23 cellular contexts compared by ENCODE assay signal in genomic region chr3:53191836-53192480, GRCh38.
DNase-seq lines count a peak whose midpoint lies in the region; ATAC-seq and TF ChIP-seq lines count a peak whose summit lies in the region.
"Had no signal": no experiment of that assay in that cellular context is flagged by ENCODE, and none has a peak within 500 bp of the region (broad histone marks: within the 10 kb centered on the region; RNA-seq: fewer than 3 reads in every experiment).

No MANE protein-coding gene starts in this region.

- H3K4me3 ChIP-seq in parathyroid adenoma (ENCODE audit: low read depth, low read length): no peak overlapping the region
- H3K4me3 ChIP-seq: heart left ventricle, sigmoid colon, thoracic aorta had no signal

- H3K79me2 ChIP-seq in parathyroid adenoma: no peaks in the 10 kb centered on the region

- CTCF ChIA-PET in HEK293T (lab: Yijun Ruan, JAX): interaction anchor here (0.9 to 1.0 kb wide), 3 partner anchors 77 to 394 kb away, joined by 3 to 5 read pairs (median 3); no protein-coding TSS in a partner anchor

- peaks cover 35% of the 10 kb centered on the region for H3K4me1 ChIP-seq in parathyroid adenoma

- no peak overlapping the region for H2AFZ ChIP-seq in parathyroid adenoma

- H3K27ac ChIP-seq in C4-2B (peak overlapping the region; percentile 38), VCaP (peak overlapping the region; percentile 84), parathyroid adenoma (peak overlapping the region; percentile 40)
- H3K27ac ChIP-seq: heart left ventricle, sigmoid colon had no signal

- no peak for TF ChIP-seq CTCF in C4-2B (conservative IDR thresholded peaks at IDR 0.05)
- TF ChIP-seq CTCF in VCaP (conservative IDR thresholded peaks at IDR 0.05): no peak
- TF ChIP-seq CTCF in parathyroid adenoma (IDR thresholded peaks at IDR 0.05): no peak

- TF ChIP-seq POLR2A in GM18505 (IDR thresholded peaks at IDR 0.05; ENCODE audit: borderline replicate concordance, extremely low read depth, insufficient read depth, insufficient read length): peak; percentile 33

- no peak overlapping the region for H3K4me2 ChIP-seq in parathyroid adenoma (ENCODE audit: low read length)

- POLR2A ChIA-PET in HEK293T (lab: Yijun Ruan, JAX): no interaction called here

- DNase-seq in NCI-H2196 treated with DMSO at 0.1 percent for 48 hours (lab: John Stamatoyannopoulos, UW; ENCODE audit: unreplicated experiment) (no peak), HEK293T (ENCODE audit: extremely low spot score) (no peak), iPS-NIHi11 (ENCODE audit: low spot score) (no peak), NCI-H146 (lab: John Stamatoyannopoulos, UW) (no peak)
- DNase-seq: activated CD4-positive, alpha-beta T cell treated with anti-CD3 and anti-CD28 coated beads, Interleukin-2, amount 50 U/mL, for 1 hour; activated naive CD4-positive, alpha-beta T cell; activated T-cell treated with anti-CD3 and anti-CD28 coated beads for 4 hours; amygdala; CD4-positive, alpha-beta memory T cell; GF-D8; Kasumi-1; NCI-H1092; NCI-H524; sigmoid colon; stimulated activated naive CD4-positive, alpha-beta T cell; T-helper 1 cell had no signal

- no peaks in the 10 kb centered on the region for H3K36me3 ChIP-seq in parathyroid adenoma (ENCODE audit: control insufficient read depth, insufficient read depth, low read length)

- ATAC-seq in GM18505 (IDR thresholded peaks at IDR 0.05; ENCODE audit: unreplicated experiment): no peak
- ATAC-seq: HCT116, heart left ventricle had no signal

- no peaks in the 10 kb centered on the region for H3K27me3 ChIP-seq in parathyroid adenoma (ENCODE audit: control insufficient read depth, insufficient read depth, low read length)
- H3K27me3 ChIP-seq: heart left ventricle, sigmoid colon had no signal

- no peak overlapping the region for H3K9ac ChIP-seq in parathyroid adenoma

- no peaks in the 10 kb centered on the region for H3K9me3 ChIP-seq in parathyroid adenoma (ENCODE audit: control insufficient read depth, low read length)
- H3K9me3 ChIP-seq: heart left ventricle, sigmoid colon, thoracic aorta had no signal

TF ChIP-seq in HEK293T, 16 proteins besides CTCF, POLR2A, EP300 and RAD21:
- TF ChIP-seq HDGF (IDR thresholded peaks at IDR 0.05; ENCODE audit: borderline replicate concordance) (no peak), PKNOX1 (IDR thresholded peaks at IDR 0.05) (no peak), ARNT (IDR thresholded peaks at IDR 0.05) (no peak), NFRKB (IDR thresholded peaks at IDR 0.05) (no peak), L3MBTL2 (conservative IDR thresholded peaks at IDR 0.05) (no peak), CTBP1 (IDR thresholded peaks at IDR 0.05; ENCODE audit: borderline replicate concordance) (no peak), ZNF384 (IDR thresholded peaks at IDR 0.05) (no peak), FOXA1 (IDR thresholded peaks at IDR 0.05) (no peak), LEF1 (IDR thresholded peaks at IDR 0.05; ENCODE audit: borderline replicate concordance) (no peak), TARDBP (IDR thresholded peaks at IDR 0.05) (no peak), BHLHE40 (IDR thresholded peaks at IDR 0.05; ENCODE audit: borderline replicate concordance) (no peak), SUZ12 (IDR thresholded peaks at IDR 0.05) (no peak), FOXK2 (IDR thresholded peaks at IDR 0.05) (no peak), ELF4 (IDR thresholded peaks at IDR 0.05) (no peak), SP1 (IDR thresholded peaks at IDR 0.05) (no peak)
TF ChIP-seq in HEK293T: peak in this region for 0.
